8 cellular contexts compared by ENCODE assay signal in the genomic region with DNA sequence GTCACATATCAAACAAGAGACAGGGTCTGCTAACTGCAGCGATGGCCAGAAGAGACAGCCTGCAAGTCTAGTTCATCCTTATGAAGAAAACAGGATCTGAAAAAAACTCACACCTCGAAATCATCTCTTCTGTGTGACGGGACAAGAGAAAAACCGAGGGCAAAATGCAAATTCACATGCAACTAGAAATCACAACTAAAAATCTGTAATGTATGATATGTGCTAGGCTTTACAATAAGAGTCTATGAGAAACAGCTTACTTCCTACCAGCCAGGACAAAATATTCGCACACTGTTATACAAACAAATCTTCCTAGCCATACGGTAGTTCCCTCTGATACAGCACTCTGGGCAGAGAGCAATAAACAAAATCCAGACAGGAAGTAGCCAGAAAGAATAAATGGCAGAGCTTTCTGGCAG. TPM values are rescaled to one million over a fixed set of nuclear protein-coding genes. Genes with fewer than 3 reads are reported as not detected.
DNase-seq lines count a peak whose midpoint lies in the region; ATAC-seq and TF ChIP-seq lines count a peak whose summit lies in the region.

No MANE protein-coding gene starts in this region.

- peaks cover 69% of the 10 kb centered on the region for H3K4me1 Mint-ChIP-seq in T-helper 1 cell treated with Interleukin-12 subunit alpha and Interleukin-12 subunit beta and Interleukin-4 antibody, amounts not matched to agents 30 μg/mL and 1 μg/mL, for 36 hours (ENCODE audit: low read depth)
- H3K4me1 Mint-ChIP-seq in T-helper 2 cell treated with Interferon-gamma antibody and Interleukin-4, amounts not matched to agents 5 μg/mL and 100 μg/mL, for 36 hours (ENCODE audit: low read depth): peaks cover 76% of the 10 kb centered on the region
- H3K4me1 Mint-ChIP-seq in natural killer cell: peaks cover 79 to 83% of the 10 kb centered on the region in 2 donors

- DNase-seq in T-helper 1 cell (no peak), natural killer cell (no peak), GF-D8 (lab: John Stamatoyannopoulos, UW) (no peak), posterior cingulate gyrus (no peak), anterior cingulate cortex (lab: John Stamatoyannopoulos, UW) (no peak)
- DNase-seq in T-helper 2 cell treated with Interferon-gamma antibody and Interleukin-4, amounts not matched to agents 5 μg/mL and 100 μg/mL, for 36 hours (ENCODE audit: low spot score): no peak

- H3K9me3 Mint-ChIP-seq in T-helper 1 cell treated with Interleukin-12 subunit alpha and Interleukin-12 subunit beta and Interleukin-4 antibody, amounts not matched to agents 30 μg/mL and 1 μg/mL, for 36 hours: peaks cover 5% of the 10 kb centered on the region
- peaks cover 4% of the 10 kb centered on the region for H3K9me3 Mint-ChIP-seq in T-helper 2 cell treated with Interferon-gamma antibody and Interleukin-4, amounts not matched to agents 5 μg/mL and 100 μg/mL, for 36 hours
- no peaks in the 10 kb centered on the region for H3K9me3 Mint-ChIP-seq in natural killer cell

- intact Hi-C loops in natural killer cell (cut with micrococcal nuclease) (no loop called here), posterior cingulate gyrus (cut with DNase I) (no loop called here)

- peaks cover 25% of the 10 kb centered on the region for H3K36me3 Mint-ChIP-seq in T-helper 1 cell treated with Interleukin-12 subunit alpha and Interleukin-12 subunit beta and Interleukin-4 antibody, amounts not matched to agents 30 μg/mL and 1 μg/mL, for 36 hours (ENCODE audit: low read depth)
- H3K36me3 Mint-ChIP-seq in T-helper 2 cell treated with Interferon-gamma antibody and Interleukin-4, amounts not matched to agents 5 μg/mL and 100 μg/mL, for 36 hours (ENCODE audit: low read depth): peaks cover 39% of the 10 kb centered on the region
- no peaks in the 10 kb centered on the region for H3K36me3 Mint-ChIP-seq in natural killer cell

- TF ChIP-seq CTCF in natural killer cell (IDR thresholded peaks at IDR 0.05): no peak

- H3K27me3 Mint-ChIP-seq in T-helper 1 cell treated with Interleukin-12 subunit alpha and Interleukin-12 subunit beta and Interleukin-4 antibody, amounts not matched to agents 30 μg/mL and 1 μg/mL, for 36 hours (ENCODE audit: low read depth): no peaks in the 10 kb centered on the region
- no peaks in the 10 kb centered on the region for H3K27me3 Mint-ChIP-seq in T-helper 2 cell treated with Interferon-gamma antibody and Interleukin-4, amounts not matched to agents 5 μg/mL and 100 μg/mL, for 36 hours (ENCODE audit: low read depth)
- H3K27me3 Mint-ChIP-seq in natural killer cell (ENCODE audit: low read depth in 2 of 2): no peaks in the 10 kb centered on the region

- peak; percentile 61 for ATAC-seq in HG02852 (IDR thresholded peaks at IDR 0.05; ENCODE audit: unreplicated experiment)
- ATAC-seq in natural killer cell: peak; percentile 49 to 70 (median 52)

- peak overlapping the region; percentile 32 for H3K4me3 Mint-ChIP-seq in T-helper 1 cell treated with Interleukin-12 subunit alpha and Interleukin-12 subunit beta and Interleukin-4 antibody, amounts not matched to agents 30 μg/mL and 1 μg/mL, for 36 hours
- H3K4me3 Mint-ChIP-seq in T-helper 2 cell treated with Interferon-gamma antibody and Interleukin-4, amounts not matched to agents 5 μg/mL and 100 μg/mL, for 36 hours: peak overlapping the region; percentile 59
- peak overlapping the region; percentile 66 for H3K4me3 Mint-ChIP-seq in natural killer cell

- peak overlapping the region; percentile 83 for H3K27ac Mint-ChIP-seq in T-helper 1 cell treated with Interleukin-12 subunit alpha and Interleukin-12 subunit beta and Interleukin-4 antibody, amounts not matched to agents 30 μg/mL and 1 μg/mL, for 36 hours
- peak overlapping the region; percentile 86 for H3K27ac Mint-ChIP-seq in T-helper 2 cell treated with Interferon-gamma antibody and Interleukin-4, amounts not matched to agents 5 μg/mL and 100 μg/mL, for 36 hours
- H3K27ac Mint-ChIP-seq in natural killer cell: peak overlapping the region; percentile 84 to 88

RNA-seq across cellular contexts. Expression of a gene that starts 48.8 kb away (rescaled TPM):
- 100 to 1,000 TPM; 252 to 376 (median 311) TPM for total RNA-seq in natural killer cell
